Comparison of ENCODE assay signal across 8 cellular contexts in genomic region chr17:12545877-12546513, GRCh38.
DNase-seq lines count a peak whose midpoint lies in the region; ATAC-seq and TF ChIP-seq lines count a peak whose summit lies in the region.

No MANE protein-coding gene starts in this region.

- no peaks in the 10 kb centered on the region for H3K36me3 ChIP-seq in MG63
- no peaks in the 10 kb centered on the region for H3K36me3 ChIP-seq in right atrium auricular region
- H3K36me3 ChIP-seq in smooth muscle cell (ENCODE audit: low read depth): no peaks in the 10 kb centered on the region

- TF ChIP-seq CTCF in WTC11 (IDR thresholded peaks at IDR 0.05) (peak; percentile 69), right atrium auricular region (IDR thresholded peaks at IDR 0.05) (peak; percentile 61 to 81), smooth muscle cell (IDR thresholded peaks at IDR 0.05; ENCODE audit: borderline replicate concordance, insufficient read depth, poor library complexity, severe bottlenecking) (peak; percentile 76)

- no peak overlapping the region for H3K9ac ChIP-seq in smooth muscle cell (ENCODE audit: low read depth)

- H3K4me3 ChIP-seq in MG63: no peak overlapping the region
- H3K4me3 ChIP-seq in right atrium auricular region: no peak overlapping the region
- no peak overlapping the region for H3K4me3 ChIP-seq in smooth muscle cell

- H3K9me3 Mint-ChIP-seq in WTC11: peaks cover 7% of the 10 kb centered on the region

- H4K20me1 ChIP-seq in smooth muscle cell (ENCODE audit: low read depth): no peaks in the 10 kb centered on the region

- H2AFZ ChIP-seq in smooth muscle cell (ENCODE audit: low read depth): no peak overlapping the region

- WGBS in smooth muscle cell (ENCODE audit: low lambda C conversion rate): 35% methylated on average over 9 of the region's 9 CpGs

- H3K9me3 ChIP-seq in MG63: no peaks in the 10 kb centered on the region
- H3K9me3 ChIP-seq in right atrium auricular region: no peaks in the 10 kb centered on the region
- no peaks in the 10 kb centered on the region for H3K9me3 ChIP-seq in smooth muscle cell (replicated peaks; ENCODE audit: low read depth)
- no peaks in the 10 kb centered on the region for H3K9me3 ChIP-seq in T-helper 17 cell (ENCODE audit: control insufficient read depth, low read length, poor library complexity, severe bottlenecking)

- CTCF ChIA-PET in WTC11 (lab: Charles Lee): interaction anchor here (0.5 to 6.3 kb wide), 58 partner anchors 8 to 1892 kb away, joined by 3 to 75 read pairs (median 4); partner anchors contain the start of gene MYOCD

- no peak overlapping the region for H3K27ac ChIP-seq in right atrium auricular region
- H3K27ac ChIP-seq in smooth muscle cell (ENCODE audit: low read depth): no peak overlapping the region

- H3K27me3 ChIP-seq in MG63 (no peaks in the 10 kb centered on the region), right atrium auricular region (no peaks in the 10 kb centered on the region), smooth muscle cell (ENCODE audit: low read depth) (no peaks in the 10 kb centered on the region)

- ATAC-seq in GM21423 (IDR thresholded peaks at IDR 0.05; ENCODE audit: unreplicated experiment): peak; percentile 71
- ATAC-seq in WTC11: peak; percentile 96
- no peak for ATAC-seq in T-helper 17 cell

- H3K36me3 Mint-ChIP-seq in WTC11 (no peaks in the 10 kb centered on the region), T-helper 17 cell (ENCODE audit: low read depth) (no peaks in the 10 kb centered on the region)

- H3K4me2 ChIP-seq in smooth muscle cell: no peak overlapping the region

- H3K4me1 ChIP-seq in right atrium auricular region: no peaks in the 10 kb centered on the region
- H3K4me1 ChIP-seq in smooth muscle cell (ENCODE audit: low read depth): peaks cover 6% of the 10 kb centered on the region

- H3F3A ChIP-seq in smooth muscle cell (ENCODE audit: low read depth): no peaks in the 10 kb centered on the region

- H3K4me1 Mint-ChIP-seq in WTC11: no peaks in the 10 kb centered on the region; the same call in 1 of the 2 replicates
- no peaks in the 10 kb centered on the region for H3K4me1 Mint-ChIP-seq in T-helper 17 cell

- H3K79me2 ChIP-seq in smooth muscle cell (ENCODE audit: low read depth): no peaks in the 10 kb centered on the region

- no peak overlapping the region for H3K27ac Mint-ChIP-seq in WTC11
- no peak overlapping the region for H3K27ac Mint-ChIP-seq in T-helper 17 cell

- H3K4me3 Mint-ChIP-seq in WTC11: no peak overlapping the region
- no peak overlapping the region for H3K4me3 Mint-ChIP-seq in T-helper 17 cell

- H3K27me3 Mint-ChIP-seq in WTC11 (ENCODE audit: low read depth): no peaks in the 10 kb centered on the region; the same call in 1 of the 2 replicates
- no peaks in the 10 kb centered on the region for H3K27me3 Mint-ChIP-seq in T-helper 17 cell

- POLR2A ChIA-PET in WTC11 (lab: Charles Lee): interaction anchor here (1.1 kb wide), 1 partner anchor 120 kb away, joined by 3 read pairs; the partner anchor contains the start of gene MYOCD

- DNase-seq in EL (peak; percentile 48), MG63 (peak; percentile 45), WTC11 (ENCODE audit: low spot score) (peak; percentile 49), right atrium auricular region (ENCODE audit: low spot score) (no peak), smooth muscle cell (lab: John Stamatoyannopoulos, UW; ENCODE audit: unreplicated experiment) (no peak), T-helper 17 cell (no peak)
- no peak for DNase-seq in activated naive CD4-positive, alpha-beta T cell treated with anti-CD3 and anti-CD28 coated beads, Interleukin-2, amount 50 U/mL, for 16 hours

TF ChIP-seq in WTC11, 78 proteins besides CTCF, POLR2A, EP300 and RAD21:
- TF ChIP-seq ZNF532 (CRISPR knock-in tag; IDR thresholded peaks at IDR 0.05; ENCODE audit: borderline replicate concordance) (no peak), STAT6 (CRISPR knock-in tag; conservative IDR thresholded peaks at IDR 0.05; ENCODE audit: low read depth) (no peak)

Comparison
In these comparisons a context has a peak if more than half of its experiments do, and no peak if none do; other contexts are left out.
1. DNase-seq: peak in EL (single experiment), MG63 (single experiment) and WTC11 (single experiment); none in right atrium auricular region (single experiment), smooth muscle cell (single experiment), activated naive CD4-positive, alpha-beta T cell treated with anti-CD3 and anti-CD28 coated beads, Interleukin-2, amount 50 U/mL, for 16 hours (single experiment) and T-helper 17 cell (0 of 3).
2. Peak in every context shown above with its lines, with median percentiles within 50 percentile points of each other: CTCF ChIP-seq.